In the genomic region with DNA sequence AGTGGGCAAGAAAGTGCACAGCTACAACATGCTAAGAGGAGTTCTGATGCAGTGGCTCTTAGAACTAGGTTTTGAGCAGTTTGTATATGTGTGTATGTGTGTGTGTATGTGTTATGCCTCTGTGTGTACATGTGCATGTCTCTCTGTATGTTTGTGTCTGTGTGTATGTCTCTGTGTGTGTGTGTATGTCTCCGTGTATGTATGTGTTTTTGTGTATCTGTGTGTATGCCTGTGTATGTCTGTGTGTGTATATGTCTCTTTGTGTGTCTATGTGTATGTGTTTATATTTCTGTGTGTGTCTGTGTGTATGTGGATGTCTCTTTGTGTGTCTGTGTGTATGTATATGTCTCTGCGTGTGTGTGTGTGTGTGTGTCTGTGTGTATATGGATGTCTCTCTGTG, we compare ENCODE assay signal across 25 cellular contexts.
DNase-seq lines count a peak whose midpoint lies in the region; TF ChIP-seq lines count a peak whose summit lies in the region.
"Had no signal": no experiment of that assay in that cellular context is flagged by ENCODE, and none has a peak within 500 bp of the region (broad histone marks: within the 10 kb centered on the region; RNA-seq: fewer than 3 reads in every experiment).

No MANE protein-coding gene starts in this region.

- H3K23me2 ChIP-seq in H9 (ENCODE audit: insufficient read length, low read depth, low read length, poor library complexity, severe bottlenecking): no peaks in the 10 kb centered on the region

- no peak overlapping the region for H2BK20ac ChIP-seq in H9 (ENCODE audit: low read depth, low read length, poor library complexity, severe bottlenecking)

- H2BK15ac ChIP-seq in H9 (ENCODE audit: low read depth, low read length): no peak overlapping the region

- H3K4me3 ChIP-seq in SK-N-SH (ENCODE audit: low read depth in 2 of 2, low read length in 1 of 2): no peak overlapping the region
- no peak overlapping the region for H3K4me3 ChIP-seq in endodermal cell (ENCODE audit: low read length)
- H3K4me3 ChIP-seq in smooth muscle cell: no peak overlapping the region
- no peak overlapping the region for H3K4me3 ChIP-seq in vagina
- H3K4me3 ChIP-seq: A549; BLaER1 treated with 17β-estradiol and CSF1 and Interleukin-3, amounts not matched to agents 10 nM and 100 nM; Peyer's patch; SK-N-MC had no signal

- no peak for TF ChIP-seq RAD21 in SK-N-SH (IDR thresholded peaks at IDR 0.05; ENCODE audit: low read length)

- H3K27me3 Mint-ChIP-seq in H9 (ENCODE audit: low read depth) (no peaks in the 10 kb centered on the region), endodermal cell (ENCODE audit: insufficient read depth) (peaks cover 2% of the 10 kb centered on the region)

- H4K5ac ChIP-seq in H9 (ENCODE audit: insufficient read length, low read depth, low read length): no peak overlapping the region

- H3K27ac ChIP-seq in H9 (ENCODE audit: insufficient read length, low read depth, low read length) (no peak overlapping the region), SK-N-SH (ENCODE audit: low read depth in 2 of 2, low read length in 1 of 2) (peak overlapping the region in 1 of 2 experiments; percentile 48; a peak in 2 of 4 replicates), endodermal cell (ENCODE audit: low read depth, low read length) (no peak overlapping the region), smooth muscle cell (ENCODE audit: low read depth) (peak overlapping the region; percentile 60), vagina (no peak overlapping the region)
- H3K27ac ChIP-seq: A549; BLaER1 treated with 17β-estradiol and CSF1 and Interleukin-3, amounts not matched to agents 10 nM and 100 nM; Peyer's patch; SK-N-MC had no signal

- H3K36me3 ChIP-seq in SK-N-SH (replicated peaks in 1 of 2; ENCODE audit: control insufficient read depth in 1 of 2, insufficient read depth in 2 of 2, low read length in 1 of 2) (no peaks in the 10 kb centered on the region), endodermal cell (ENCODE audit: control insufficient read depth, insufficient read depth, low read length) (no peaks in the 10 kb centered on the region), smooth muscle cell (ENCODE audit: low read depth) (no peaks in the 10 kb centered on the region), vagina (no peaks in the 10 kb centered on the region)
- H3K36me3 ChIP-seq: BLaER1 treated with 17β-estradiol and CSF1 and Interleukin-3, amounts not matched to agents 10 nM and 100 nM; Peyer's patch had no signal

- H3K18ac ChIP-seq in H9 (ENCODE audit: insufficient read length, low read depth, low read length): no peak overlapping the region

- H3F3A ChIP-seq in SK-N-SH (replicated peaks; ENCODE audit: insufficient read depth) (peaks cover 22% of the 10 kb centered on the region), smooth muscle cell (ENCODE audit: low read depth) (peaks cover 16% of the 10 kb centered on the region)

- H3K4ac ChIP-seq in H9 (ENCODE audit: low read depth, low read length): no peak overlapping the region

- H3K4me3 Mint-ChIP-seq in H9 (no peak overlapping the region), endodermal cell (no peak overlapping the region)
- H3K4me3 Mint-ChIP-seq: CD4-positive, alpha-beta T cell had no signal

- H3K27me3 ChIP-seq in H9 (ENCODE audit: insufficient read depth, low read length) (no peaks in the 10 kb centered on the region; the same call in 1 of the 2 replicates), SK-N-SH (ENCODE audit: insufficient read depth) (no peaks in the 10 kb centered on the region), endodermal cell (ENCODE audit: control insufficient read depth, insufficient read depth, low read length, poor library complexity, severe bottlenecking) (no peaks in the 10 kb centered on the region), smooth muscle cell (ENCODE audit: low read depth) (no peaks in the 10 kb centered on the region), vagina (no peaks in the 10 kb centered on the region)
- H3K27me3 ChIP-seq: BLaER1 treated with 17β-estradiol and CSF1 and Interleukin-3, amounts not matched to agents 10 nM and 100 nM; Peyer's patch had no signal

- H3K79me2 ChIP-seq in H9 (ENCODE audit: insufficient read depth, low read length) (no peaks in the 10 kb centered on the region), SK-N-SH (ENCODE audit: insufficient read depth) (no peaks in the 10 kb centered on the region), smooth muscle cell (ENCODE audit: low read depth) (no peaks in the 10 kb centered on the region)

- H2AFZ ChIP-seq in H9 (ENCODE audit: low read length) (no peak overlapping the region), SK-N-SH (ENCODE audit: low read depth) (peak overlapping the region; percentile 79; the same call in 1 of the 2 replicates), smooth muscle cell (ENCODE audit: low read depth) (no peak overlapping the region)

- H3K23ac ChIP-seq in H9 (ENCODE audit: insufficient read length, low read depth, low read length): no peak overlapping the region

- H3K36me3 Mint-ChIP-seq in H9 (ENCODE audit: insufficient read depth in 1 of 3, low read depth in 3 of 3) (no peaks in the 10 kb centered on the region), endodermal cell (ENCODE audit: low read depth) (no peaks in the 10 kb centered on the region)

- no peak overlapping the region for H4K8ac ChIP-seq in H9 (replicated peaks; ENCODE audit: insufficient read length, low read depth, low read length)

- H3K4me2 ChIP-seq in H9 (ENCODE audit: insufficient read depth, insufficient read length, low read length) (no peak overlapping the region), SK-N-SH (peak overlapping the region; percentile 11; the same call in 1 of the 2 replicates), smooth muscle cell (peak overlapping the region; percentile 62)
- H3K4me2 ChIP-seq: A549; BLaER1 treated with 17β-estradiol and CSF1 and Interleukin-3, amounts not matched to agents 10 nM and 100 nM had no signal

- H3K27ac Mint-ChIP-seq in H9 (no peak overlapping the region), endodermal cell (no peak overlapping the region)
- H3K27ac Mint-ChIP-seq: CD4-positive, alpha-beta T cell had no signal

- H3K9me3 ChIP-seq in H9 (ENCODE audit: control insufficient read depth, low read depth, low read length) (no peaks in the 10 kb centered on the region), SK-N-SH (no peaks in the 10 kb centered on the region), endodermal cell (ENCODE audit: control insufficient read depth, low read length) (no peaks in the 10 kb centered on the region), smooth muscle cell (replicated peaks; ENCODE audit: low read depth) (no peaks in the 10 kb centered on the region), vagina (no peaks in the 10 kb centered on the region)
- H3K9me3 ChIP-seq: A549, Peyer's patch had no signal

- DNase-seq in H9 (peak; percentile 3), SK-N-SH (no peak), endodermal cell (peak; percentile 14), smooth muscle cell (lab: John Stamatoyannopoulos, UW; ENCODE audit: unreplicated experiment) (no peak), vagina (ENCODE audit: extremely low spot score in 2 of 2) (no peak)
- no peak for DNase-seq in activated CD4-positive, alpha-beta T cell treated with anti-CD3 and anti-CD28 coated beads for 48 hours
- DNase-seq in effector CD4-positive, alpha-beta T cell: no peak
- DNase-seq: AML-193; CD4-positive, alpha-beta T cell; DMS53; GOT3; Karpas-422; NCI-H1092 treated with DMSO at 0.1 percent for 48 hours; NCI-H1436; NCI-H187; NCI-H2081 treated with DMSO at 0.1 percent for 48 hours; NCI-H2171; NCI-H226; NCI-H510A; NCI-H69; Peyer's patch; SIG-M5 had no signal

- POLR2A ChIA-PET in SK-N-SH (lab: Yijun Ruan, JAX): no interaction called here

- no peak overlapping the region for H4K91ac ChIP-seq in H9 (ENCODE audit: insufficient read length, low read depth, low read length)

- peaks cover 27% of the 10 kb centered on the region in 2 experiments for H3K4me1 Mint-ChIP-seq in H9
- peaks cover 21% of the 10 kb centered on the region for H3K4me1 Mint-ChIP-seq in endodermal cell

- intact Hi-C loops in vagina (cut with DNase I): no loop called here

- H2AK5ac ChIP-seq in H9 (ENCODE audit: insufficient read length, low read length): no peak overlapping the region

- no peak overlapping the region for H3K14ac ChIP-seq in H9 (ENCODE audit: insufficient read depth, low read length)

- no peaks in the 10 kb centered on the region for H3K9me3 Mint-ChIP-seq in H9
- no peaks in the 10 kb centered on the region for H3K9me3 Mint-ChIP-seq in endodermal cell
- H3K9me3 Mint-ChIP-seq: CD4-positive, alpha-beta T cell had no signal

- TF ChIP-seq CTCF in H9 (conservative IDR thresholded peaks at IDR 0.05) (no peak), SK-N-SH (IDR thresholded peaks at IDR 0.05) (no peak), endodermal cell (conservative IDR thresholded peaks at IDR 0.05) (no peak), smooth muscle cell (IDR thresholded peaks at IDR 0.05; ENCODE audit: borderline replicate concordance, insufficient read depth, poor library complexity, severe bottlenecking) (no peak), vagina (IDR thresholded peaks at IDR 0.05) (no peak)

- H4K20me1 ChIP-seq in H9 (ENCODE audit: control insufficient read depth, insufficient read depth, insufficient read length): no peaks in the 10 kb centered on the region
- H4K20me1 ChIP-seq in SK-N-SH (ENCODE audit: insufficient read depth): no peaks in the 10 kb centered on the region
- no peaks in the 10 kb centered on the region for H4K20me1 ChIP-seq in smooth muscle cell (ENCODE audit: low read depth)
- H4K20me1 ChIP-seq: BLaER1 treated with 17β-estradiol and CSF1 and Interleukin-3, amounts not matched to agents 10 nM and 100 nM had no signal

- H3K56ac ChIP-seq in H9 (ENCODE audit: insufficient read length, low read depth, low read length): no peak overlapping the region

- H3K9ac ChIP-seq in H9 (ENCODE audit: extremely low read depth, insufficient read length, low read length): no peak overlapping the region
- no peak overlapping the region for H3K9ac ChIP-seq in SK-N-SH
- H3K9ac ChIP-seq in endodermal cell (ENCODE audit: extremely low read depth, low read length, poor library complexity, severe bottlenecking): no peak overlapping the region
- H3K9ac ChIP-seq in smooth muscle cell (ENCODE audit: low read depth): no peak overlapping the region
- H3K9ac ChIP-seq: BLaER1 treated with 17β-estradiol and CSF1 and Interleukin-3, amounts not matched to agents 10 nM and 100 nM had no signal

- no CpG with 5 or more reads among the region's 2 CpGs for WGBS in H9 (ENCODE audit: extremely low coverage, insufficient read length, low lambda C conversion rate)
- WGBS in SK-N-SH (ENCODE audit: low lambda C conversion rate): 89% methylated on average over 2 of the region's 2 CpGs
- WGBS in endodermal cell (ENCODE audit: insufficient coverage in 1 of 2, insufficient read length in 1 of 2), 2 experiments: 72% methylated on average over 2 of the region's 2 CpGs; no CpG with 5 or more reads in 1 of the 2 experiments
- WGBS in smooth muscle cell (ENCODE audit: low lambda C conversion rate): 83% methylated on average over 2 of the region's 2 CpGs

- CTCF ChIA-PET in SK-N-SH (lab: Yijun Ruan, JAX): no interaction called here

- H2BK12ac ChIP-seq in H9 (ENCODE audit: insufficient read length, low read depth, low read length): no peak overlapping the region

- H3K4me1 ChIP-seq in H9 (ENCODE audit: insufficient read depth, low read length) (peaks cover 3% of the 10 kb centered on the region; the same call in 1 of the 2 replicates), SK-N-SH (ENCODE audit: control insufficient read depth in 1 of 2, insufficient read depth in 2 of 2, low read depth in 1 of 2, low read length in 1 of 2) (peaks cover 2 to 4% of the 10 kb centered on the region in 2 experiments; a peak in 2 of 4 replicates), endodermal cell (ENCODE audit: control insufficient read depth, insufficient read depth, low read length) (no peaks in the 10 kb centered on the region), smooth muscle cell (ENCODE audit: low read depth) (peaks cover 25% of the 10 kb centered on the region), vagina (no peaks in the 10 kb centered on the region)
- H3K4me1 ChIP-seq: A549; BLaER1 treated with 17β-estradiol and CSF1 and Interleukin-3, amounts not matched to agents 10 nM and 100 nM; Peyer's patch had no signal

- no peaks in the 10 kb centered on the region for H3K79me1 ChIP-seq in H9 (ENCODE audit: insufficient read depth, low read depth, low read length, poor library complexity, severe bottlenecking)

- H2BK120ac ChIP-seq in H9 (ENCODE audit: low read depth, low read length, poor library complexity, severe bottlenecking): no peak overlapping the region

- H3T11ph ChIP-seq in H9 (ENCODE audit: low read length): no peak overlapping the region

- H2BK5ac ChIP-seq in H9 (ENCODE audit: insufficient read length, low read length): no peak overlapping the region

- H3K9me2 ChIP-seq in SK-N-SH: no peaks in the 10 kb centered on the region

- TF ChIP-seq POLR2A in vagina (IDR thresholded peaks at IDR 0.05): no peak

- no peak for TF ChIP-seq EP300 in SK-N-SH (IDR thresholded peaks at IDR 0.05; ENCODE audit: borderline replicate concordance in 1 of 2, low read depth in 1 of 2, low read length in 1 of 2)

Comparison
In these comparisons a context has a peak if more than half of its experiments do, and no peak if none do; other contexts are left out.
1. DNase-seq: peak in H9 (single experiment) and endodermal cell (single experiment); none in SK-N-SH (single experiment), smooth muscle cell (single experiment), vagina (0 of 2), activated CD4-positive, alpha-beta T cell treated with anti-CD3 and anti-CD28 coated beads for 48 hours (single experiment) and effector CD4-positive, alpha-beta T cell (single experiment).